Comparison of ENCODE assay signal across 14 cellular contexts in genomic region chr18:8800876-8801262, GRCh38.
DNase-seq lines count a peak whose midpoint lies in the region; ATAC-seq, FAIRE-seq and TF ChIP-seq lines count a peak whose summit lies in the region.
"Had no signal": no experiment of that assay in that cellular context is flagged by ENCODE, and none has a peak within 500 bp of the region (broad histone marks: within the 10 kb centered on the region; RNA-seq: fewer than 3 reads in every experiment).

No MANE protein-coding gene starts in this region.

- H3K27me3 Mint-ChIP-seq in neural progenitor cell (ENCODE audit: insufficient read depth, low read depth): peaks cover 2% of the 10 kb centered on the region
- H3K27me3 Mint-ChIP-seq: activated CD8-positive, alpha-beta T cell treated with anti-CD3 and anti-CD28 coated beads for 36 hours had no signal

- FAIRE-seq in GM12891 (lab: Jason Lieb, UNC): no peak
- FAIRE-seq: A204.1 had no signal

- peak overlapping the region; percentile 68 for H3K4me2 ChIP-seq in PC-3 (ENCODE audit: low read length)
- peak overlapping the region; percentile 12 for H3K4me2 ChIP-seq in neural progenitor cell

- no peak overlapping the region for H3K27ac Mint-ChIP-seq in neural progenitor cell
- H3K27ac Mint-ChIP-seq: activated CD8-positive, alpha-beta T cell treated with anti-CD3 and anti-CD28 coated beads for 36 hours; natural killer cell treated with Interleukin-12 subunit alpha and Interleukin-12 subunit beta and Interleukin-15 and Interleukin-18, amount 100 ng/mL, for 72 hours had no signal

- no peak for DNase-seq in AG04450 (ENCODE audit: low read depth, low spot score)
- no peak for DNase-seq in PC-3
- DNase-seq in neural progenitor cell (ENCODE audit: low spot score): peak; percentile 36
- no peak for DNase-seq in NCI-H2171 treated with DMSO at 0.1 percent for 48 hours (lab: John Stamatoyannopoulos, UW)
- no peak for DNase-seq in retina
- no peak for DNase-seq in superior temporal gyrus (ENCODE audit: extremely low spot score)
- no peak for DNase-seq in GM12891 (ENCODE audit: insufficient read length, low spot score)
- DNase-seq: activated CD8-positive, alpha-beta T cell treated with anti-CD3 and anti-CD28 coated beads for 36 hours; activated gamma-delta T cell; NCI-H1417; NCI-H524 had no signal

- H3K36me3 ChIP-seq in PC-3 (ENCODE audit: low read depth, low read length): peaks cover 14% of the 10 kb centered on the region; the same call in 1 of the 2 replicates
- H3K36me3 ChIP-seq in esophagus (ENCODE audit: control insufficient read depth in 2 of 2, insufficient read depth in 2 of 2, low read length in 1 of 2): no peaks in the 10 kb centered on the region
- H3K36me3 ChIP-seq in neural progenitor cell: no peaks in the 10 kb centered on the region

- H3F3A ChIP-seq in PC-3 (ENCODE audit: low read length, unreplicated experiment) (peaks cover 13% of the 10 kb centered on the region), neural progenitor cell (ENCODE audit: low read depth) (peaks cover 22% of the 10 kb centered on the region)

- H3K27ac ChIP-seq in AG04450 (ENCODE audit: low read depth, low read length): peak overlapping the region; percentile 100
- H3K27ac ChIP-seq in PC-3 (ENCODE audit: low read length): peak overlapping the region; percentile 95
- H3K27ac ChIP-seq in esophagus (ENCODE audit: low read depth in 2 of 2, low read length in 1 of 2): peak overlapping the region; percentile 52 to 76
- H3K27ac ChIP-seq in neural progenitor cell: peak overlapping the region; percentile 77

- peaks cover 2% of the 10 kb centered on the region for H3K36me3 Mint-ChIP-seq in neural progenitor cell
- H3K36me3 Mint-ChIP-seq: natural killer cell treated with Interleukin-12 subunit alpha and Interleukin-12 subunit beta and Interleukin-15 and Interleukin-18, amount 100 ng/mL, for 72 hours had no signal

- TF ChIP-seq CTCF in AG04450 (IDR thresholded peaks at IDR 0.05; ENCODE audit: low read depth, low read length) (no peak), PC-3 (conservative IDR thresholded peaks at IDR 0.05; ENCODE audit: low read depth, low read length) (no peak), neural progenitor cell (IDR thresholded peaks at IDR 0.05) (no peak)

- H3K9me2 ChIP-seq in PC-3 (replicated peaks; ENCODE audit: low read length): no peaks in the 10 kb centered on the region

- peaks cover 57% of the 10 kb centered on the region for H3K4me1 Mint-ChIP-seq in neural progenitor cell

- peak overlapping the region; percentile 23; the same call in 1 of the 2 replicates for H3K4me3 ChIP-seq in AG04450 (ENCODE audit: low read depth, low read length)
- H3K4me3 ChIP-seq in PC-3 (ENCODE audit: low read length): peak overlapping the region; percentile 24; the same call in 1 of the 2 replicates
- H3K4me3 ChIP-seq in esophagus (ENCODE audit: low read depth in 1 of 2, low read length in 2 of 2): no peak overlapping the region
- H3K4me3 ChIP-seq in neural progenitor cell: no peak overlapping the region

- POLR2A ChIA-PET in AG04450 (lab: Yijun Ruan, JAX): interaction anchor here (0.6 to 2.8 kb wide), 19 partner anchors 10 to 340 kb away, joined by 3 to 22 read pairs (median 5); partner anchors contain the start of gene MTCL1
- POLR2A ChIA-PET in PC-3 (lab: Charles Lee; ENCODE audit: unreplicated experiment): interaction anchor here (0.5 to 0.7 kb wide), 7 partner anchors 42 to 434 kb away, joined by 3 to 15 read pairs (median 4); no protein-coding TSS in a partner anchor

- H3K9me3 Mint-ChIP-seq in neural progenitor cell: no peaks in the 10 kb centered on the region
- H3K9me3 Mint-ChIP-seq: activated CD8-positive, alpha-beta T cell treated with anti-CD3 and anti-CD28 coated beads for 36 hours; natural killer cell treated with Interleukin-12 subunit alpha and Interleukin-12 subunit beta and Interleukin-15 and Interleukin-18, amount 100 ng/mL, for 72 hours had no signal

- peak; percentile 8 for ATAC-seq in PC-3
- ATAC-seq: activated CD8-positive, alpha-beta T cell treated with anti-CD3 and anti-CD28 coated beads for 36 hours had no signal

- H3K4me3 Mint-ChIP-seq in neural progenitor cell: no peak overlapping the region
- H3K4me3 Mint-ChIP-seq: activated CD8-positive, alpha-beta T cell treated with anti-CD3 and anti-CD28 coated beads for 36 hours; natural killer cell treated with Interleukin-12 subunit alpha and Interleukin-12 subunit beta and Interleukin-15 and Interleukin-18, amount 100 ng/mL, for 72 hours had no signal

- no peak for TF ChIP-seq POLR2A in GM12891 (IDR thresholded peaks at IDR 0.05; ENCODE audit: low read depth, low read length)

- H2AFZ ChIP-seq in PC-3 (ENCODE audit: low read length) (no peak overlapping the region), neural progenitor cell (replicated peaks) (no peak overlapping the region)

- H3K4me1 ChIP-seq in PC-3 (ENCODE audit: insufficient read depth, low read length) (peaks cover 64% of the 10 kb centered on the region), esophagus (ENCODE audit: control insufficient read depth in 2 of 2, insufficient read depth in 2 of 2, low read length in 1 of 2) (peaks cover 0 to 2% of the 10 kb centered on the region in 2 donors), neural progenitor cell (peaks cover 31% of the 10 kb centered on the region)

- intact Hi-C loops in PC-3 (cut with micrococcal nuclease): loop anchor here (1.0 to 5.0 kb wide), 3 partner anchors 82 to 181 kb away; no protein-coding TSS in a partner anchor

- no peaks in the 10 kb centered on the region for H3K27me3 ChIP-seq in AG04450 (ENCODE audit: control insufficient read depth, insufficient read depth, low read length)
- H3K27me3 ChIP-seq in PC-3 (ENCODE audit: low read length): no peaks in the 10 kb centered on the region
- no peaks in the 10 kb centered on the region for H3K27me3 ChIP-seq in esophagus (ENCODE audit: control insufficient read depth in 1 of 2, insufficient read depth in 2 of 2, low read length in 2 of 2)
- H3K27me3 ChIP-seq in neural progenitor cell: no peaks in the 10 kb centered on the region

- WGBS in esophagus, 2 donors: 72 to 75% methylated on average over 4 of the region's 4 CpGs

- H3K9ac ChIP-seq in PC-3 (ENCODE audit: low read length) (peak overlapping the region; percentile 78), neural progenitor cell (no peak overlapping the region)

- CTCF ChIA-PET in AG04450 (lab: Charles Lee): interaction anchor here (1.3 to 5.7 kb wide), 3 partner anchors 104 to 187 kb away, joined by 4 to 30 read pairs (median 4); no protein-coding TSS in a partner anchor
- CTCF ChIA-PET in PC-3 (lab: Charles Lee): interaction anchor here (0.6 to 1.3 kb wide), 7 partner anchors 33 to 182 kb away, joined by 3 to 9 read pairs (median 5); no protein-coding TSS in a partner anchor

- H3K9me3 ChIP-seq in AG04450 (ENCODE audit: control insufficient read depth, insufficient read depth, low read length) (no peaks in the 10 kb centered on the region), PC-3 (ENCODE audit: low read length) (no peaks in the 10 kb centered on the region), esophagus (ENCODE audit: control insufficient read depth in 2 of 2, insufficient read depth in 1 of 2, low read depth in 1 of 2, low read length in 1 of 2) (no peaks in the 10 kb centered on the region), neural progenitor cell (ENCODE audit: low read depth) (no peaks in the 10 kb centered on the region)

- no TSS peak for BruUV-seq in PC-3 (replicated peaks; lab: Mats Ljungman, UMichigan)

- H4K20me1 ChIP-seq in PC-3 (ENCODE audit: low read length): no peaks in the 10 kb centered on the region
- no peaks in the 10 kb centered on the region for H4K20me1 ChIP-seq in neural progenitor cell (ENCODE audit: low read depth)

- H3K79me2 ChIP-seq in PC-3 (ENCODE audit: low read length) (no peaks in the 10 kb centered on the region; the same call in 1 of the 2 replicates), neural progenitor cell (ENCODE audit: low read depth) (no peaks in the 10 kb centered on the region)

TF ChIP-seq in GM12891, 5 proteins besides CTCF, POLR2A, EP300 and RAD21:
- no peak for TF ChIP-seq SPI1 (IDR thresholded peaks at IDR 0.05; ENCODE audit: low read depth, low read length)
- no peak for TF ChIP-seq PAX5 (IDR thresholded peaks at IDR 0.05; ENCODE audit: insufficient read depth, low read length, severe bottlenecking)
- TF ChIP-seq POLR2AphosphoS5 (IDR thresholded peaks at IDR 0.05; ENCODE audit: low read depth, low read length): no peak
- TF ChIP-seq TAF1 (IDR thresholded peaks at IDR 0.05; ENCODE audit: low read depth, low read length): no peak
- TF ChIP-seq POU2F2 (IDR thresholded peaks at IDR 0.05; ENCODE audit: low read depth, low read length): no peak

Comparison
In these comparisons a context has a peak if more than half of its experiments do, and no peak if none do; other contexts are left out.
1. H3K4me3 ChIP-seq: peak in AG04450 (single experiment) and PC-3 (single experiment); none in esophagus (0 of 2) and neural progenitor cell (single experiment).
2. Peak in every context shown above with its lines, with median percentiles within 50 percentile points of each other: H3K27ac ChIP-seq.